10 cellular contexts compared by ENCODE assay signal in genomic region chr19:55447421-55448174, GRCh38. TPM values are rescaled to one million over a fixed set of nuclear protein-coding genes. Genes with fewer than 3 reads are reported as not detected.
DNase-seq lines count a peak whose midpoint lies in the region; ATAC-seq and TF ChIP-seq lines count a peak whose summit lies in the region.
"Had no signal": no experiment of that assay in that cellular context is flagged by ENCODE, and none has a peak within 500 bp of the region (broad histone marks: within the 10 kb centered on the region; RNA-seq: fewer than 3 reads in every experiment).

No MANE protein-coding gene starts in this region.

- H3K27ac Mint-ChIP-seq in activated naive CD4-positive, alpha-beta T cell treated with anti-CD3 and anti-CD28 coated beads, Interleukin-2, amount 50 U/mL, for 72 hours = no peak overlapping the region
- H3K27ac Mint-ChIP-seq in activated naive CD4-positive, alpha-beta T cell treated with anti-CD3 and anti-CD28 coated beads for 36 hours = no peak overlapping the region

- CTCF ChIA-PET in activated naive CD4-positive, alpha-beta T cell treated with anti-CD3 and anti-CD28 coated beads for 36 hours (lab: Charles Lee) = no interaction called here

- H3K27me3 Mint-ChIP-seq in activated naive CD4-positive, alpha-beta T cell treated with anti-CD3 and anti-CD28 coated beads for 36 hours (ENCODE audit: low read depth) = peaks cover 45% of the 10 kb centered on the region

- TF ChIP-seq CTCF in fibroblast of pulmonary artery (IDR thresholded peaks at IDR 0.05; ENCODE audit: low read length, missing control alignments) = no peak

- peaks cover 13% of the 10 kb centered on the region for H3K4me1 Mint-ChIP-seq in activated naive CD4-positive, alpha-beta T cell treated with anti-CD3 and anti-CD28 coated beads for 36 hours (ENCODE audit: low read depth)

- ATAC-seq in activated naive CD4-positive, alpha-beta T cell treated with anti-CD3 and anti-CD28 coated beads, Interleukin-2, amount 50 U/mL, for 72 hours = peak; percentile 19 to 69
- ATAC-seq in GM21737 (IDR thresholded peaks at IDR 0.05; ENCODE audit: unreplicated experiment) = no peak
- ATAC-seq: body of pancreas had no signal

- H3K4me3 Mint-ChIP-seq in activated naive CD4-positive, alpha-beta T cell treated with anti-CD3 and anti-CD28 coated beads for 36 hours = no peak overlapping the region

- H3K4me3 ChIP-seq in fibroblast of pulmonary artery (replicated peaks; ENCODE audit: low read depth, low read length) = no peak overlapping the region
- H3K4me3 ChIP-seq: body of pancreas had no signal

- H3K36me3 Mint-ChIP-seq in activated naive CD4-positive, alpha-beta T cell treated with anti-CD3 and anti-CD28 coated beads, Interleukin-2, amount 50 U/mL, for 72 hours = no peaks in the 10 kb centered on the region
- no peaks in the 10 kb centered on the region for H3K36me3 Mint-ChIP-seq in activated naive CD4-positive, alpha-beta T cell treated with anti-CD3 and anti-CD28 coated beads for 36 hours (ENCODE audit: low read depth)

- DNase-seq in activated naive CD4-positive, alpha-beta T cell treated with anti-CD3 and anti-CD28 coated beads, Interleukin-2, amount 50 U/mL, for 72 hours (ENCODE audit: low spot score in 2 of 2) = no peak
- DNase-seq in activated naive CD4-positive, alpha-beta T cell treated with anti-CD3 and anti-CD28 coated beads for 36 hours = no peak
- DNase-seq in NCI-H748 (lab: John Stamatoyannopoulos, UW; ENCODE audit: unreplicated experiment) = peak; percentile 80
- DNase-seq in fibroblast of pulmonary artery (ENCODE audit: low read depth) = peak; percentile 35
- DNase-seq in stromal cell of bone marrow (ENCODE audit: low read depth) = peak; percentile 5
- DNase-seq in cerebellar nuclear complex (lab: John Stamatoyannopoulos, UW) = no peak
- no peak for DNase-seq in activated gamma-delta T cell (lab: John Stamatoyannopoulos, UW)

- intact Hi-C loops in activated naive CD4-positive, alpha-beta T cell treated with anti-CD3 and anti-CD28 coated beads for 36 hours (cut with micrococcal nuclease) = no loop called here

- no peaks in the 10 kb centered on the region for H3K9me3 Mint-ChIP-seq in activated naive CD4-positive, alpha-beta T cell treated with anti-CD3 and anti-CD28 coated beads, Interleukin-2, amount 50 U/mL, for 72 hours
- no peaks in the 10 kb centered on the region for H3K9me3 Mint-ChIP-seq in activated naive CD4-positive, alpha-beta T cell treated with anti-CD3 and anti-CD28 coated beads for 36 hours

RNA-seq across cellular contexts. Expression of gene SHISA7, which starts 4.5 kb away (rescaled TPM):
- not detected for total RNA-seq in activated naive CD4-positive, alpha-beta T cell treated with anti-CD3 and anti-CD28 coated beads, Interleukin-2, amount 50 U/mL, for 72 hours
- total RNA-seq in activated naive CD4-positive, alpha-beta T cell treated with anti-CD3 and anti-CD28 coated beads for 36 hours = not detected
- total RNA-seq: body of pancreas, renal cortical epithelial cell had no signal

RNA-seq across cellular contexts. Expression of gene ISOC2, which starts 13.8 kb away (rescaled TPM):
- 10 to 100 TPM; 22.1 to 41.5 TPM for total RNA-seq in activated naive CD4-positive, alpha-beta T cell treated with anti-CD3 and anti-CD28 coated beads, Interleukin-2, amount 50 U/mL, for 72 hours
- total RNA-seq in activated naive CD4-positive, alpha-beta T cell treated with anti-CD3 and anti-CD28 coated beads for 36 hours = 10 to 100 TPM; 18.6 to 20.5 TPM

RNA-seq across cellular contexts. Expression of gene C19orf85, which starts 17.0 kb away (rescaled TPM):
- total RNA-seq in activated naive CD4-positive, alpha-beta T cell treated with anti-CD3 and anti-CD28 coated beads, Interleukin-2, amount 50 U/mL, for 72 hours = not detected
- not detected for total RNA-seq in activated naive CD4-positive, alpha-beta T cell treated with anti-CD3 and anti-CD28 coated beads for 36 hours
- total RNA-seq: body of pancreas, renal cortical epithelial cell had no signal

RNA-seq across cellular contexts. Expression of gene ZNF628, which starts 28.8 kb away (rescaled TPM):
- total RNA-seq in activated naive CD4-positive, alpha-beta T cell treated with anti-CD3 and anti-CD28 coated beads, Interleukin-2, amount 50 U/mL, for 72 hours = 10 to 100 TPM in 1 of 2 donors, 1 to 10 TPM in 1; 7.4 to 14.2 TPM
- total RNA-seq in activated naive CD4-positive, alpha-beta T cell treated with anti-CD3 and anti-CD28 coated beads for 36 hours = 1 to 10 TPM; 6.0 to 6.1 TPM

RNA-seq across cellular contexts. Expression of gene NAT14, which starts 37.4 kb away (rescaled TPM):
- total RNA-seq in activated naive CD4-positive, alpha-beta T cell treated with anti-CD3 and anti-CD28 coated beads, Interleukin-2, amount 50 U/mL, for 72 hours = 10 to 100 TPM in 1 of 2 donors, 1 to 10 TPM in 1; 5.1 to 18.2 TPM
- 1 to 10 TPM; 7.6 to 8.0 TPM for total RNA-seq in activated naive CD4-positive, alpha-beta T cell treated with anti-CD3 and anti-CD28 coated beads for 36 hours

Comparison
In these comparisons a context has a peak if more than half of its experiments do, and no peak if none do; other contexts are left out.
1. DNase-seq: peak in NCI-H748 (single experiment), fibroblast of pulmonary artery (single experiment) and stromal cell of bone marrow (single experiment); none in activated naive CD4-positive, alpha-beta T cell treated with anti-CD3 and anti-CD28 coated beads, Interleukin-2, amount 50 U/mL, for 72 hours (0 of 2), activated naive CD4-positive, alpha-beta T cell treated with anti-CD3 and anti-CD28 coated beads for 36 hours (single experiment), cerebellar nuclear complex (0 of 2) and activated gamma-delta T cell (single experiment).